In genomic region chr11:95586155-95586554, GRCh38 we compare ENCODE assay signal across 17 cellular contexts.
DNase-seq lines count a peak whose midpoint lies in the region; FAIRE-seq and TF ChIP-seq lines count a peak whose summit lies in the region.
"Had no signal": no experiment of that assay in that cellular context is flagged by ENCODE, and none has a peak within 500 bp of the region (broad histone marks: within the 10 kb centered on the region; RNA-seq: fewer than 3 reads in every experiment).

No MANE protein-coding gene starts in this region.

- H3K27ac ChIP-seq in keratinocyte (ENCODE audit: control insufficient read depth, insufficient read depth, low read length) (no peak overlapping the region), osteoblast (ENCODE audit: low read depth, low read length) (peak overlapping the region; percentile 72), vagina (no peak overlapping the region)
- H3K27ac ChIP-seq: BLaER1 had no signal

- TF ChIP-seq CTCF in keratinocyte (optimal IDR thresholded peaks at IDR 0.05 in 1 of 3, IDR thresholded peaks at IDR 0.05 in 1 of 3, conservative IDR thresholded peaks at IDR 0.05 in 1 of 3; ENCODE audit: extremely low read depth in 1 of 3, insufficient read depth in 2 of 3, low read length in 3 of 3): no peak
- no peak for TF ChIP-seq CTCF in osteoblast (IDR thresholded peaks at IDR 0.05; ENCODE audit: extremely low read depth, low read depth, low read length)
- no peak for TF ChIP-seq CTCF in vagina (IDR thresholded peaks at IDR 0.05)

- no peak overlapping the region for H3K4me3 ChIP-seq in keratinocyte (ENCODE audit: control insufficient read depth in 2 of 3, extremely low read depth in 1 of 3, insufficient read depth in 2 of 3, low read depth in 1 of 3, low read length in 3 of 3)
- no peak overlapping the region for H3K4me3 ChIP-seq in osteoblast (ENCODE audit: insufficient read depth, low read length)
- H3K4me3 ChIP-seq in vagina: no peak overlapping the region
- H3K4me3 ChIP-seq: BLaER1, GM12878 had no signal

- H3K36me3 ChIP-seq in keratinocyte (ENCODE audit: control insufficient read depth in 2 of 2, extremely low read depth in 1 of 2, insufficient read depth in 2 of 2, low read length in 2 of 2) (no peaks in the 10 kb centered on the region), osteoblast (ENCODE audit: insufficient read depth, low read length) (no peaks in the 10 kb centered on the region), vagina (no peaks in the 10 kb centered on the region)
- H3K36me3 ChIP-seq: BLaER1 had no signal

- H3K79me2 ChIP-seq in keratinocyte (ENCODE audit: control insufficient read depth, insufficient read depth, low read length) (no peaks in the 10 kb centered on the region), osteoblast (ENCODE audit: insufficient read depth, low read length) (no peaks in the 10 kb centered on the region)

- in situ Hi-C loops in SK-MEL-5 (cut with HindIII; ENCODE audit: low pct_unique_long_range_greater_than_20kb, low sequenced_read_pairs): no loop called here

- no peaks in the 10 kb centered on the region for H4K20me1 ChIP-seq in keratinocyte (ENCODE audit: control insufficient read depth, extremely low read depth, insufficient read depth, low read length)
- H4K20me1 ChIP-seq in osteoblast (ENCODE audit: insufficient read depth, low read length): no peaks in the 10 kb centered on the region
- H4K20me1 ChIP-seq: BLaER1 had no signal

- DNase-seq in COLO829 (ENCODE audit: low spot score) (peak; percentile 79), SK-MEL-5 (ENCODE audit: low read depth, low spot score) (peak; percentile 96), keratinocyte (ENCODE audit: low read depth, low spot score) (no peak), osteoblast (ENCODE audit: insufficient read length, low spot score, missing footprints) (no peak), COLO668 (lab: John Stamatoyannopoulos, UW; ENCODE audit: unreplicated experiment) (no peak), vagina (ENCODE audit: extremely low spot score in 2 of 2) (no peak), middle frontal gyrus (ENCODE audit: extremely low spot score, low spot score) (no peak)
- DNase-seq in stimulated activated naive CD4-positive, alpha-beta T cell (lab: John Stamatoyannopoulos, UW): no peak
- DNase-seq: 8988T; CD8-positive, alpha-beta memory T cell; DND-41; GDM1; KBM-7; NCI-H1694; NCI-H2227 treated with DMSO at 0.1 percent for 48 hours had no signal

- H3K9me3 ChIP-seq in keratinocyte (ENCODE audit: control insufficient read depth, low read depth, low read length) (no peaks in the 10 kb centered on the region), osteoblast (ENCODE audit: low read depth, low read length) (no peaks in the 10 kb centered on the region), vagina (no peaks in the 10 kb centered on the region)
- H3K9me3 ChIP-seq: BLaER1 had no signal

- intact Hi-C loops in vagina (cut with DNase I): no loop called here

- H3K4me2 ChIP-seq in keratinocyte (ENCODE audit: control insufficient read depth, extremely low read depth, insufficient read depth, low read depth, low read length): no peak overlapping the region
- no peak overlapping the region for H3K4me2 ChIP-seq in osteoblast (ENCODE audit: insufficient read depth, low read length)
- H3K4me2 ChIP-seq: BLaER1 had no signal

- no peak for TF ChIP-seq POLR2A in vagina (IDR thresholded peaks at IDR 0.05)

- dilution Hi-C loops in keratinocyte (cut with MboI; ENCODE audit: extremely low pct_ligation_motif_present, low sequenced_read_pairs): no loop called here

- H3K9ac ChIP-seq in keratinocyte (ENCODE audit: control insufficient read depth, extremely low read depth, insufficient read depth, low read length): no peak overlapping the region
- H3K9ac ChIP-seq: BLaER1 had no signal

- H2AFZ ChIP-seq in keratinocyte (ENCODE audit: control insufficient read depth, low read length) (no peak overlapping the region), osteoblast (ENCODE audit: low read length) (no peak overlapping the region)

- H3K4me1 ChIP-seq in keratinocyte (ENCODE audit: control insufficient read depth, extremely low read depth, insufficient read depth, low read length) (peaks cover 10% of the 10 kb centered on the region), osteoblast (ENCODE audit: insufficient read depth, low read length) (peaks cover 22% of the 10 kb centered on the region), vagina (peaks cover 13% of the 10 kb centered on the region)

- H3K27me3 ChIP-seq in keratinocyte (ENCODE audit: control insufficient read depth, extremely low read depth, insufficient read depth, low read length) (no peaks in the 10 kb centered on the region), osteoblast (ENCODE audit: insufficient read depth, low read length) (no peaks in the 10 kb centered on the region), vagina (no peaks in the 10 kb centered on the region)
- H3K27me3 ChIP-seq: BLaER1 had no signal

- H3K9me1 ChIP-seq in keratinocyte (ENCODE audit: control insufficient read depth, extremely low read depth, insufficient read depth, low read length): no peaks in the 10 kb centered on the region

- peak; percentile 43 for FAIRE-seq in keratinocyte (lab: Jason Lieb, UNC)
- FAIRE-seq: GM12878 had no signal

Comparison
In these comparisons a context has a peak if more than half of its experiments do, and no peak if none do; other contexts are left out.
1. DNase-seq: peak in COLO829 (single experiment) and SK-MEL-5 (single experiment); none in keratinocyte (single experiment), osteoblast (single experiment), COLO668 (single experiment), stimulated activated naive CD4-positive, alpha-beta T cell (0 of 6), vagina (0 of 2) and middle frontal gyrus (single experiment).